In genomic region chr1:12551584-12551983, GRCh38 we compare ENCODE assay signal across 22 cellular contexts.
DNase-seq lines count a peak whose midpoint lies in the region; ATAC-seq and TF ChIP-seq lines count a peak whose summit lies in the region.
"Had no signal": no experiment of that assay in that cellular context is flagged by ENCODE, and none has a peak within 500 bp of the region (broad histone marks: within the 10 kb centered on the region; RNA-seq: fewer than 3 reads in every experiment).

No MANE protein-coding gene starts in this region.

- H3K79me2 ChIP-seq in mammary epithelial cell (ENCODE audit: insufficient read depth, low read length), result no peaks in the 10 kb centered on the region
- no peaks in the 10 kb centered on the region for H3K79me2 ChIP-seq in SK-N-SH (ENCODE audit: insufficient read depth)

- H3K4me2 ChIP-seq in mammary epithelial cell (ENCODE audit: insufficient read depth, low read depth, low read length), result no peak overlapping the region
- no peak overlapping the region for H3K4me2 ChIP-seq in SK-N-SH
- H3K4me2 ChIP-seq: GM23338 had no signal

- H3K4me3 ChIP-seq in breast epithelium (no peak overlapping the region), mammary epithelial cell (replicated peaks in 1 of 3; ENCODE audit: insufficient read depth in 1 of 3, low read depth in 2 of 3, low read length in 3 of 3) (no peak overlapping the region), esophagus muscularis mucosa (no peak overlapping the region), prostate gland (no peak overlapping the region), SK-N-SH (ENCODE audit: low read depth in 2 of 2, low read length in 1 of 2) (no peak overlapping the region)
- H3K4me3 ChIP-seq: GM23338 had no signal

- H3K27me3 ChIP-seq in breast epithelium, result no peaks in the 10 kb centered on the region
- H3K27me3 ChIP-seq in mammary epithelial cell (ENCODE audit: insufficient read depth, low read length), result peaks cover 7% of the 10 kb centered on the region
- H3K27me3 ChIP-seq in esophagus muscularis mucosa, result no peaks in the 10 kb centered on the region
- no peaks in the 10 kb centered on the region for H3K27me3 ChIP-seq in prostate gland (replicated peaks; ENCODE audit: insufficient read depth)
- no peaks in the 10 kb centered on the region for H3K27me3 ChIP-seq in SK-N-SH (ENCODE audit: insufficient read depth)

- in situ Hi-C loops in mammary epithelial cell (cut with MboI; ENCODE audit: low sequenced_read_pairs in 2 of 2), result no loop called here

- no peaks in the 10 kb centered on the region for H3K9me3 Mint-ChIP-seq in type B pancreatic cell
- H3K9me3 Mint-ChIP-seq: activated T-cell treated with anti-CD3 and anti-CD28 coated beads, Interleukin-2, amount 50 U/mL, for 72 hours; immature natural killer cell; stimulated activated memory B cell treated with anti-CD40 and anti-IgM and Interleukin-4, amounts not matched to agents 10 μg/mL and 1 μg/mL and 100 μg/mL, for 72 hours had no signal

- peaks cover 8% of the 10 kb centered on the region for H3F3A ChIP-seq in SK-N-SH (replicated peaks; ENCODE audit: insufficient read depth)

- POLR2A ChIA-PET in SK-N-SH (lab: Yijun Ruan, JAX), result no interaction called here

- TF ChIP-seq CTCF in breast epithelium (IDR thresholded peaks at IDR 0.05), result no peak
- TF ChIP-seq CTCF in mammary epithelial cell (conservative IDR thresholded peaks at IDR 0.05 in 1 of 2, IDR thresholded peaks at IDR 0.05 in 1 of 2; ENCODE audit: extremely low read depth in 1 of 2, insufficient read depth in 1 of 2, low read depth in 1 of 2, low read length in 2 of 2), result no peak
- TF ChIP-seq CTCF in esophagus muscularis mucosa (IDR thresholded peaks at IDR 0.05), result no peak
- no peak for TF ChIP-seq CTCF in prostate gland (IDR thresholded peaks at IDR 0.05)
- no peak for TF ChIP-seq CTCF in type B pancreatic cell (conservative IDR thresholded peaks at IDR 0.05)
- TF ChIP-seq CTCF in SK-N-SH (IDR thresholded peaks at IDR 0.05), result no peak

- H3K36me3 ChIP-seq in breast epithelium, result no peaks in the 10 kb centered on the region
- H3K36me3 ChIP-seq in mammary epithelial cell (ENCODE audit: insufficient read depth, low read length), result no peaks in the 10 kb centered on the region
- no peaks in the 10 kb centered on the region for H3K36me3 ChIP-seq in esophagus muscularis mucosa
- no peaks in the 10 kb centered on the region for H3K36me3 ChIP-seq in prostate gland
- no peaks in the 10 kb centered on the region for H3K36me3 ChIP-seq in SK-N-SH (replicated peaks in 1 of 2; ENCODE audit: control insufficient read depth in 1 of 2, insufficient read depth in 2 of 2, low read length in 1 of 2)

- TF ChIP-seq POLR2A in breast epithelium (IDR thresholded peaks at IDR 0.05), result no peak
- no peak for TF ChIP-seq POLR2A in esophagus muscularis mucosa (IDR thresholded peaks at IDR 0.05; ENCODE audit: low read depth)
- TF ChIP-seq POLR2A in prostate gland (IDR thresholded peaks at IDR 0.05), result no peak

- peak overlapping the region; percentile 75 to 93 for H3K27ac ChIP-seq in breast epithelium
- H3K27ac ChIP-seq in mammary epithelial cell (ENCODE audit: insufficient read depth, low read depth, low read length), result no peak overlapping the region
- peak overlapping the region; percentile 93 to 96 (median 94) for H3K27ac ChIP-seq in esophagus muscularis mucosa (replicated peaks in 1 of 4)
- H3K27ac ChIP-seq in prostate gland, result peak overlapping the region; percentile 11 to 49
- no peak overlapping the region for H3K27ac ChIP-seq in SK-N-SH (ENCODE audit: low read depth in 2 of 2, low read length in 1 of 2)

- dilution Hi-C loops in mammary epithelial cell (cut with HindIII; ENCODE audit: low sequenced_read_pairs), result no loop called here

- no peak for ATAC-seq in GM19467 (IDR thresholded peaks at IDR 0.05; ENCODE audit: unreplicated experiment)
- ATAC-seq: GM23338; left colon; stimulated activated memory B cell treated with anti-CD40 and anti-IgM and Interleukin-4, amounts not matched to agents 10 μg/mL and 1 μg/mL and 100 μg/mL, for 72 hours; T-helper 17 cell had no signal

- TF ChIP-seq EP300 in esophagus muscularis mucosa (IDR thresholded peaks at IDR 0.05) (no peak), SK-N-SH (IDR thresholded peaks at IDR 0.05; ENCODE audit: borderline replicate concordance in 1 of 2, low read depth in 1 of 2, low read length in 1 of 2) (no peak)

- H3K4me3 Mint-ChIP-seq in type B pancreatic cell, result no peak overlapping the region
- H3K4me3 Mint-ChIP-seq: activated T-cell treated with anti-CD3 and anti-CD28 coated beads, Interleukin-2, amount 50 U/mL, for 72 hours; GM23338; immature natural killer cell; stimulated activated memory B cell treated with anti-CD40 and anti-IgM and Interleukin-4, amounts not matched to agents 10 μg/mL and 1 μg/mL and 100 μg/mL, for 72 hours; T-helper 17 cell had no signal

- H3K4me1 ChIP-seq in breast epithelium, result peaks cover 7 to 14% of the 10 kb centered on the region in 2 donors
- peaks cover 15% of the 10 kb centered on the region for H3K4me1 ChIP-seq in mammary epithelial cell (ENCODE audit: insufficient read depth, low read length)
- H3K4me1 ChIP-seq in esophagus muscularis mucosa, result peaks cover 63 to 92% (median 91%) of the 10 kb centered on the region in 4 donors
- peaks cover 6% of the 10 kb centered on the region for H3K4me1 ChIP-seq in prostate gland (replicated peaks)
- H3K4me1 ChIP-seq in SK-N-SH (ENCODE audit: control insufficient read depth in 1 of 2, insufficient read depth in 2 of 2, low read depth in 1 of 2, low read length in 1 of 2), result peaks cover 9 to 31% of the 10 kb centered on the region in 2 experiments; a peak in 3 of 4 replicates

- no peak overlapping the region for H2AFZ ChIP-seq in mammary epithelial cell (ENCODE audit: low read depth, low read length)
- H2AFZ ChIP-seq in SK-N-SH (ENCODE audit: low read depth), result no peak overlapping the region
- H2AFZ ChIP-seq: GM23338 had no signal

- peaks cover 2% of the 10 kb centered on the region for H3K36me3 Mint-ChIP-seq in type B pancreatic cell
- H3K36me3 Mint-ChIP-seq: immature natural killer cell; stimulated activated memory B cell treated with anti-CD40 and anti-IgM and Interleukin-4, amounts not matched to agents 10 μg/mL and 1 μg/mL and 100 μg/mL, for 72 hours had no signal

- no peak for TF ChIP-seq RAD21 in SK-N-SH (IDR thresholded peaks at IDR 0.05; ENCODE audit: low read length)

- CTCF ChIA-PET in mammary epithelial cell (lab: Charles Lee; ENCODE audit: low non-redundant PET) (no interaction called here), SK-N-SH (lab: Yijun Ruan, JAX) (no interaction called here)

- H3K27me3 Mint-ChIP-seq in type B pancreatic cell, result peaks cover 3% of the 10 kb centered on the region
- H3K27me3 Mint-ChIP-seq: T-helper 17 cell had no signal

- H3K9ac ChIP-seq in mammary epithelial cell (ENCODE audit: insufficient read depth, low read length) (no peak overlapping the region), SK-N-SH (no peak overlapping the region)

- no peaks in the 10 kb centered on the region for H3K9me2 ChIP-seq in SK-N-SH

- BruUV-seq in mammary epithelial cell (replicated peaks; lab: Mats Ljungman, UMichigan), result no TSS peak

- DNase-seq in breast epithelium (ENCODE audit: low spot score in 2 of 2), result no peak
- no peak for DNase-seq in mammary epithelial cell
- no peak for DNase-seq in esophagus muscularis mucosa (ENCODE audit: extremely low spot score)
- no peak for DNase-seq in prostate gland (ENCODE audit: low spot score)
- no peak for DNase-seq in type B pancreatic cell (ENCODE audit: extremely low spot score, unreplicated experiment)
- no peak for DNase-seq in AG20443 (ENCODE audit: low spot score)
- no peak for DNase-seq in SK-N-SH
- DNase-seq: ACHN; activated T-cell treated with anti-CD3 and anti-CD28 coated beads, Interleukin-2, amount 50 U/mL, for 72 hours; amygdala; DMS 273 treated with DMSO at 0.1 percent for 48 hours; immature natural killer cell; left colon; mesenchymal stem cell; NCI-H2081; NCI-H526; Right ventricle myocardium superior; T-helper 17 cell had no signal

- H3K27ac Mint-ChIP-seq in type B pancreatic cell, result peak overlapping the region; percentile 29
- H3K27ac Mint-ChIP-seq: activated T-cell treated with anti-CD3 and anti-CD28 coated beads, Interleukin-2, amount 50 U/mL, for 72 hours; GM23338; progenitor cell of endocrine pancreas; stimulated activated memory B cell treated with anti-CD40 and anti-IgM and Interleukin-4, amounts not matched to agents 10 μg/mL and 1 μg/mL and 100 μg/mL, for 72 hours; T-helper 17 cell had no signal

- peaks cover 29% of the 10 kb centered on the region for H3K4me1 Mint-ChIP-seq in type B pancreatic cell (ENCODE audit: unreplicated experiment)
- H3K4me1 Mint-ChIP-seq: stimulated activated memory B cell treated with anti-CD40 and anti-IgM and Interleukin-4, amounts not matched to agents 10 μg/mL and 1 μg/mL and 100 μg/mL, for 72 hours had no signal

- intact Hi-C loops in breast epithelium (cut with DNase I; ENCODE audit: low total_unique reads) (no loop called here), mammary epithelial cell (cut with micrococcal nuclease) (no loop called here), esophagus muscularis mucosa (cut with DNase I) (no loop called here), prostate gland (cut with DNase I) (loop anchor here (5.0 kb wide), 1 partner anchor 46 kb away; no protein-coding TSS in a partner anchor)

- H4K20me1 ChIP-seq in mammary epithelial cell (ENCODE audit: insufficient read depth, low read length) (no peaks in the 10 kb centered on the region), SK-N-SH (ENCODE audit: insufficient read depth) (no peaks in the 10 kb centered on the region)

- H3K9me3 ChIP-seq in breast epithelium, result no peaks in the 10 kb centered on the region
- no peaks in the 10 kb centered on the region for H3K9me3 ChIP-seq in mammary epithelial cell (replicated peaks; ENCODE audit: insufficient read depth, low read length)
- H3K9me3 ChIP-seq in esophagus muscularis mucosa, result no peaks in the 10 kb centered on the region
- H3K9me3 ChIP-seq in prostate gland, result no peaks in the 10 kb centered on the region
- H3K9me3 ChIP-seq in SK-N-SH, result no peaks in the 10 kb centered on the region

TF ChIP-seq in SK-N-SH, 30 proteins besides CTCF, POLR2A, EP300 and RAD21 (continues in another document):
- TF ChIP-seq TEAD4 (IDR thresholded peaks at IDR 0.05; ENCODE audit: borderline replicate concordance, insufficient read depth), result no peak
- no peak for TF ChIP-seq ELF1 (IDR thresholded peaks at IDR 0.05)
- no peak for TF ChIP-seq IRF3 (IDR thresholded peaks at IDR 0.05; ENCODE audit: low read depth, low read length)
- TF ChIP-seq FOXM1 (IDR thresholded peaks at IDR 0.05; ENCODE audit: low read depth), result no peak
- no peak for TF ChIP-seq MXI1 (IDR thresholded peaks at IDR 0.05; ENCODE audit: low read depth, low read length)
- no peak for TF ChIP-seq JUND (IDR thresholded peaks at IDR 0.05)

Comparison
In these comparisons a context has a peak if more than half of its experiments do, and no peak if none do; other contexts are left out.
1. H3K27ac ChIP-seq: peak in breast epithelium (2 of 2), esophagus muscularis mucosa (4 of 4) and prostate gland (2 of 2); none in mammary epithelial cell (single experiment) and SK-N-SH (0 of 2).